ENCODE assay signal across 1 cellular context in genomic region chr3:132537297-132537696, GRCh38.
TF ChIP-seq lines count a peak whose summit lies in the region.

No MANE protein-coding gene starts in this region.

TF ChIP-seq in SK-N-SH treated with all-trans-retinoic acid at 6 μM for 48 hours, 23 proteins besides CTCF, POLR2A, EP300 and RAD21 (continued from another document):
- TF ChIP-seq TSHZ2 (CRISPR knock-in tag; IDR thresholded peaks at IDR 0.05) = no peak
